1 cellular context compared by ENCODE assay signal in genomic region chr18:49492694-49493033, GRCh38.
TF ChIP-seq lines count a peak whose summit lies in the region.

No MANE protein-coding gene starts in this region.

TF ChIP-seq in H1, 55 proteins besides CTCF, POLR2A, EP300 and RAD21:
- TF ChIP-seq TCF12 (IDR thresholded peaks at IDR 0.05; ENCODE audit: low read depth, low read length) (no peak), JUND (IDR thresholded peaks at IDR 0.05; ENCODE audit: low read length) (no peak), ATF3 (IDR thresholded peaks at IDR 0.05; ENCODE audit: insufficient read depth, low read depth, low read length) (no peak), SP1 (IDR thresholded peaks at IDR 0.05; ENCODE audit: low read depth, low read length) (no peak), TAF1 (IDR thresholded peaks at IDR 0.05; ENCODE audit: low read depth, low read length) (no peak), TEAD4 (IDR thresholded peaks at IDR 0.05; ENCODE audit: low read depth, low read length) (no peak), USF2 (IDR thresholded peaks at IDR 0.05; ENCODE audit: low read length) (no peak), BRCA1 (IDR thresholded peaks at IDR 0.05; ENCODE audit: low read depth, low read length) (no peak), EGR1 (IDR thresholded peaks at IDR 0.05; ENCODE audit: borderline replicate concordance, low read depth, low read length) (no peak), CTBP2 (IDR thresholded peaks at IDR 0.05; ENCODE audit: borderline replicate concordance, insufficient read depth, insufficient read length, low read length) (no peak), CBX5 (IDR thresholded peaks at IDR 0.05; ENCODE audit: low read depth, low read length) (no peak), ZNF274 (IDR thresholded peaks at IDR 0.05; ENCODE audit: borderline replicate concordance, extremely low read depth, low read length) (no peak), MAX (IDR thresholded peaks at IDR 0.05) (no peak), NANOG (IDR thresholded peaks at IDR 0.05; ENCODE audit: insufficient read depth, low read depth, low read length, poor library complexity, severe bottlenecking) (no peak)
